ENCODE assay signal across 10 cellular contexts in genomic region chr9:70479880-70480291, GRCh38.
A peak's percentile ranks its signal among the peaks of the same experiment; 100 is the strongest.
DNase-seq lines count a peak whose midpoint lies in the region; ATAC-seq and TF ChIP-seq lines count a peak whose summit lies in the region.
"Had no signal": no experiment of that assay in that cellular context is flagged by ENCODE, and none has a peak within 500 bp of the region (broad histone marks: within the 10 kb centered on the region; RNA-seq: fewer than 3 reads in every experiment).

No MANE protein-coding gene starts in this region.

- H3K27ac ChIP-seq in left lung (peak overlapping the region; percentile 83 to 86), thymus (ENCODE audit: low read depth) (peak overlapping the region; percentile 3)

- no peak overlapping the region for H3K4me3 ChIP-seq in choroid plexus epithelial cell (ENCODE audit: low read depth, low read length)
- no peak overlapping the region for H3K4me3 ChIP-seq in left lung
- H3K4me3 ChIP-seq in thymus (ENCODE audit: low read length): no peak overlapping the region

- intact Hi-C loops in left lung (cut with DNase I): loop anchor here in 1 of 2 donors (5.0 to 10.0 kb wide), 3 partner anchors 58 to 125 kb away; no protein-coding TSS in a partner anchor

- WGBS in thymus: 93% methylated on average over 5 of the region's 5 CpGs

- H3K36me3 ChIP-seq in left lung (no peaks in the 10 kb centered on the region), thymus (ENCODE audit: control insufficient read depth, insufficient read depth) (no peaks in the 10 kb centered on the region)

- H3K27me3 ChIP-seq in left lung (no peaks in the 10 kb centered on the region), thymus (ENCODE audit: control insufficient read depth, insufficient read depth) (no peaks in the 10 kb centered on the region)

- in situ Hi-C loops in GM13976 (cut with MboI; ENCODE audit: low sequenced_read_pairs, unreplicated experiment): loop anchor here (10.0 kb wide), 1 partner anchor 125 kb away; no protein-coding TSS in a partner anchor

- peak; percentile 38 for ATAC-seq in left lung
- no peak for ATAC-seq in GM18907 (IDR thresholded peaks at IDR 0.05; ENCODE audit: unreplicated experiment)
- no peak for ATAC-seq in GM19397 (IDR thresholded peaks at IDR 0.05; ENCODE audit: unreplicated experiment)

- no peaks in the 10 kb centered on the region for H3K9me3 ChIP-seq in left lung
- H3K9me3 ChIP-seq in thymus (ENCODE audit: control insufficient read depth): no peaks in the 10 kb centered on the region

- TF ChIP-seq CTCF in choroid plexus epithelial cell (conservative IDR thresholded peaks at IDR 0.05; ENCODE audit: low read depth, low read length): no peak
- TF ChIP-seq CTCF in left lung (IDR thresholded peaks at IDR 0.05): no peak
- TF ChIP-seq CTCF in GM13976 (IDR thresholded peaks at IDR 0.05; ENCODE audit: borderline replicate concordance, control extremely low read depth, extremely low read depth, insufficient read depth, missing control alignments): no peak

- DNase-seq in NCI-H1092 (lab: John Stamatoyannopoulos, UW) (peak; percentile 57), choroid plexus epithelial cell (ENCODE audit: low read depth) (peak; percentile 98), left lung (no peak), GM13976 (ENCODE audit: low spot score) (no peak), NCI-H2196 (lab: John Stamatoyannopoulos, UW; ENCODE audit: unreplicated experiment) (no peak)
- DNase-seq: effector CD8-positive, alpha-beta T cell; T-helper 9 cell had no signal

- H3K4me1 ChIP-seq in left lung: peaks cover 46 to 82% of the 10 kb centered on the region in 2 donors
- H3K4me1 ChIP-seq in thymus (ENCODE audit: control insufficient read depth, insufficient read depth, low read length): no peaks in the 10 kb centered on the region

Comparison
In these comparisons a context has a peak if more than half of its experiments do, and no peak if none do; other contexts are left out.
1. DNase-seq: peak in NCI-H1092 (single experiment) and choroid plexus epithelial cell (single experiment); none in left lung (0 of 2), GM13976 (single experiment) and NCI-H2196 (single experiment).